13 cellular contexts compared by ENCODE assay signal in the genomic region with DNA sequence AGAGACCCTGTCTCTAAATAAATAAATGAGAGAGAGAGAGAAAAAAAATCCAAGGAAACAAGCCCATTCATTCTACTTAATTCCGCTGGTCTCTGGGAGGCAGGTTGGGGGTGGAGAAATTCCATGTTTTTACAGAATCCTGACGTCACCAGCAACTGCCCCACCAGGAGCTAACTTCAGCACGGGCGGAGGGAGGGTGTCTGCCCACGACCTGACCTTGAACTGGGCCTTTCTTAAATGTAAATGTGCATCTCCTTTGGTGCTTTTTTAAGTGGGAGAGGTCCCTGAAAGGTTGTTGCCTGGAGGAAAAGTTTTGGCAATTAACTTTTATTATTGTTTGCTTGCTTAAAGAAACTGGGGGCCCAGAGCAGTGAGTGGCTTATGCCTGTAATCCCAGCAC. TPM values are rescaled to one million over a fixed set of nuclear protein-coding genes. Genes with fewer than 3 reads are reported as not detected.
DNase-seq lines count a peak whose midpoint lies in the region; ATAC-seq lines count a peak whose summit lies in the region.
"Had no signal": no experiment of that assay in that cellular context is flagged by ENCODE, and none has a peak within 500 bp of the region (broad histone marks: within the 10 kb centered on the region; RNA-seq: fewer than 3 reads in every experiment).

No MANE protein-coding gene starts in this region.

- H4K20me1 ChIP-seq in BLaER1: no peaks in the 10 kb centered on the region

- H3K27me3 ChIP-seq in BLaER1: no peaks in the 10 kb centered on the region

- no peak overlapping the region for H3K4me3 Mint-ChIP-seq in T-helper 17 cell
- H3K4me3 Mint-ChIP-seq in memory B cell: no peak overlapping the region

- H3K4me1 Mint-ChIP-seq in T-helper 17 cell: peaks cover 40% of the 10 kb centered on the region
- H3K4me1 Mint-ChIP-seq in memory B cell: peaks cover 29% of the 10 kb centered on the region

- H3K27ac Mint-ChIP-seq in T-helper 17 cell: peak overlapping the region; percentile 96
- peak overlapping the region; percentile 77 for H3K27ac Mint-ChIP-seq in memory B cell

- no peak overlapping the region; the same call in 1 of the 2 replicates for H3K27ac ChIP-seq in BLaER1

- peaks cover 63% of the 10 kb centered on the region for H3K4me1 ChIP-seq in BLaER1

- peak overlapping the region; percentile 89; the same call in 1 of the 2 replicates for H3K4me2 ChIP-seq in BLaER1

- H3K27me3 Mint-ChIP-seq in T-helper 17 cell (no peaks in the 10 kb centered on the region), memory B cell (no peaks in the 10 kb centered on the region)

- peaks cover 2% of the 10 kb centered on the region for H3K9me3 Mint-ChIP-seq in memory B cell

- no peaks in the 10 kb centered on the region for H3K36me3 ChIP-seq in BLaER1

- DNase-seq in EL (peak; percentile 40), T-helper 17 cell (no peak), memory B cell (ENCODE audit: low spot score in 2 of 2) (no peak), NCI-H1694 treated with DMSO at 0.1 percent for 48 hours (lab: John Stamatoyannopoulos, UW) (no peak), cerebellar nuclear complex (lab: John Stamatoyannopoulos, UW) (no peak)
- DNase-seq: activated naive CD4-positive, alpha-beta T cell; foreskin melanocyte; NCI-H2107; NCI-H82; posterior cingulate gyrus had no signal

- ATAC-seq in T-helper 17 cell: no peak
- ATAC-seq in memory B cell (ENCODE audit: low read depth): no peak
- ATAC-seq in GM18909 (IDR thresholded peaks at IDR 0.05; ENCODE audit: poor library complexity, unreplicated experiment): no peak
- ATAC-seq in HG02571 (IDR thresholded peaks at IDR 0.05; ENCODE audit: unreplicated experiment): no peak

- no peak overlapping the region for H3K4me3 ChIP-seq in BLaER1

- no peaks in the 10 kb centered on the region for H3K9me3 ChIP-seq in BLaER1
- H3K9me3 ChIP-seq in T-helper 17 cell (ENCODE audit: control insufficient read depth, low read length, poor library complexity, severe bottlenecking): no peaks in the 10 kb centered on the region

- H3K36me3 Mint-ChIP-seq in T-helper 17 cell (ENCODE audit: low read depth) (no peaks in the 10 kb centered on the region), memory B cell (no peaks in the 10 kb centered on the region)

- H3K9ac ChIP-seq in BLaER1: no peak overlapping the region

RNA-seq across cellular contexts. Expression of a gene that starts 15.5 kb away (rescaled TPM):
- total RNA-seq in T-helper 17 cell: 100 to 1,000 TPM; 465 to 578 TPM
